13 cellular contexts compared by ENCODE assay signal in the genomic region with DNA sequence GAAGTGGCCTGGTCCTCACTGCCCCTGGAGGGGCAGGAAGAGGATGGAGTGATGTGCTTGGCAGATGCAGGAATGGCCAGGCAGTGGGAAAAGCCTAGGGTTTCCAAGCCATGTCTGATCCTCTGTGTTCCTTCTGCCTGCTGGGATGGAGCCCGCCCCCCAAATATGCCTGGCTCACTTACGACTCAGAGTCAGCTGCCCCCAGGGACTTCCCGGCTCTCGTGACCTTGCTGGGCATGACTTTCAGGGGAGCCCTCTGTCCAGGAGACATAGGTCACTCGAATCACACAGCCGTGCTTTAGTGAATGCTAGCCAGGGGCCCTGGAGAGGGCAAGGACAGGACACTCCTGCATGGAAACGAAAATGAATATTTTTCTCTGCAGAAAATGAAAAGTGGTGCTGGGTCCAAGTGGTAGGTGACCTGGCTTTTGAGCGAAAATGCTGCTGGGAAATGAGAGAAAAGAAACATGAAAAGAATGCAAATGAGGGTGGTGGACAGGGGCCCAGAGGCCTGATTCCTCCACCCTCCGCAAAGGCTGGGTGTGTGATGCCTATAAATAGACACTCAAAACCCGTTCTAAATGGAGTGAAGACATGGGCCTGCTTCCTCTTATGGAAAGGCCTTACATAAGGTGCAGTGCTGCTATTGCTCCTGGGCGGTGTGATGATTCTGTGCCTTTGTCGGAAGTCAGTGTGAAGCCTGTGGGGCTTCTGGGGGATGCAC.
A peak's percentile ranks its signal among the peaks of the same experiment; 100 is the strongest.
DNase-seq lines count a peak whose midpoint lies in the region; ATAC-seq and TF ChIP-seq lines count a peak whose summit lies in the region.
"Had no signal": no experiment of that assay in that cellular context is flagged by ENCODE, and none has a peak within 500 bp of the region (broad histone marks: within the 10 kb centered on the region; RNA-seq: fewer than 3 reads in every experiment).

No MANE protein-coding gene starts in this region.

- peak overlapping the region; percentile 22 for H3K27ac Mint-ChIP-seq in neural crest cell (ENCODE audit: unreplicated experiment)
- no peak overlapping the region for H3K27ac Mint-ChIP-seq in activated CD8-positive, alpha-beta T cell treated with anti-CD3 and anti-CD28 coated beads, Interleukin-2, amount 10 ng/mL, durations not matched to agents 7 days and 5 days
- H3K27ac Mint-ChIP-seq: dendritic cell treated with granulocyte-macrophage colony-stimulating factor and Interleukin-4, amounts not matched to agents 40 ng/mL and 50 ng/mL, for 4 days had no signal

- no peak overlapping the region for H3K4me2 ChIP-seq in trophoblast cell (ENCODE audit: low read length)

- CTCF ChIA-PET in activated CD8-positive, alpha-beta T cell treated with anti-CD3 and anti-CD28 coated beads, Interleukin-2, amount 10 ng/mL, durations not matched to agents 7 days and 5 days (lab: Charles Lee): interaction anchor here (3.6 kb wide), 1 partner anchor 97 kb away, joined by 18 read pairs; no protein-coding TSS in a partner anchor

- WGBS in gastroesophageal sphincter (ENCODE audit: low coverage in 1 of 2), 2 donors: 17 to 30% methylated on average over 4 to 7 of the region's 12 CpGs
- no CpG with 5 or more reads among the region's 12 CpGs for WGBS in trophoblast cell (ENCODE audit: extremely low coverage, insufficient coverage, insufficient read length)

- H3K4me1 ChIP-seq in gastroesophageal sphincter: peaks cover 0 to 24% (median 0%) of the 10 kb centered on the region in 3 donors
- H3K4me1 ChIP-seq in trophoblast cell (ENCODE audit: control insufficient read depth in 1 of 2, insufficient read depth in 2 of 2, low read length in 2 of 2): peaks cover 0 to 12% of the 10 kb centered on the region in 2 experiments

- no peaks in the 10 kb centered on the region for H3K9me3 Mint-ChIP-seq in neural crest cell
- no peaks in the 10 kb centered on the region for H3K9me3 Mint-ChIP-seq in activated CD8-positive, alpha-beta T cell treated with anti-CD3 and anti-CD28 coated beads, Interleukin-2, amount 10 ng/mL, durations not matched to agents 7 days and 5 days (ENCODE audit: insufficient read depth)
- H3K9me3 Mint-ChIP-seq: dendritic cell treated with granulocyte-macrophage colony-stimulating factor and Interleukin-4, amounts not matched to agents 40 ng/mL and 50 ng/mL, for 4 days; T-helper 1 cell treated with Interleukin-12 subunit alpha and Interleukin-12 subunit beta and Interleukin-4 antibody, amounts not matched to agents 30 μg/mL and 1 μg/mL, for 36 hours had no signal

- no peak overlapping the region for H4K91ac ChIP-seq in trophoblast cell (ENCODE audit: low read depth, low read length)

- H3K27ac ChIP-seq in gastroesophageal sphincter (peak overlapping the region in 3 of 4 donors; percentile 72 to 83 (median 73)), trophoblast cell (ENCODE audit: low read depth, low read length) (no peak overlapping the region)

- POLR2A ChIA-PET in activated CD8-positive, alpha-beta T cell treated with anti-CD3 and anti-CD28 coated beads, Interleukin-2, amount 10 ng/mL, durations not matched to agents 7 days and 5 days (lab: Charles Lee): no interaction called here

- peak overlapping the region; percentile 66 for H3K4me3 Mint-ChIP-seq in neural crest cell
- H3K4me3 Mint-ChIP-seq in activated CD8-positive, alpha-beta T cell treated with anti-CD3 and anti-CD28 coated beads, Interleukin-2, amount 10 ng/mL, durations not matched to agents 7 days and 5 days: no peak overlapping the region
- H3K4me3 Mint-ChIP-seq: dendritic cell treated with granulocyte-macrophage colony-stimulating factor and Interleukin-4, amounts not matched to agents 40 ng/mL and 50 ng/mL, for 4 days; T-helper 1 cell treated with Interleukin-12 subunit alpha and Interleukin-12 subunit beta and Interleukin-4 antibody, amounts not matched to agents 30 μg/mL and 1 μg/mL, for 36 hours had no signal

- H2AFZ ChIP-seq in trophoblast cell (ENCODE audit: insufficient read depth, low read length, poor library complexity): no peak overlapping the region

- H3K9ac ChIP-seq in trophoblast cell (ENCODE audit: low read length): no peak overlapping the region

- no peak overlapping the region for H3K4ac ChIP-seq in trophoblast cell (ENCODE audit: low read depth, low read length)

- TF ChIP-seq EP300 in gastroesophageal sphincter (IDR thresholded peaks at IDR 0.05): no peak

- no peak for TF ChIP-seq POLR2A in gastroesophageal sphincter (IDR thresholded peaks at IDR 0.05)

- peaks cover under 1% of the 10 kb centered on the region for H3K36me3 Mint-ChIP-seq in neural crest cell (ENCODE audit: low read depth)
- no peaks in the 10 kb centered on the region for H3K36me3 Mint-ChIP-seq in activated CD8-positive, alpha-beta T cell treated with anti-CD3 and anti-CD28 coated beads, Interleukin-2, amount 10 ng/mL, durations not matched to agents 7 days and 5 days (ENCODE audit: low read depth)

- H2BK120ac ChIP-seq in trophoblast cell (ENCODE audit: insufficient read depth, low read length, poor library complexity): no peak overlapping the region

- ATAC-seq in gastroesophageal sphincter (peak; percentile 60), GM19035 (IDR thresholded peaks at IDR 0.05; ENCODE audit: unreplicated experiment) (no peak)
- no peak for ATAC-seq in activated CD8-positive, alpha-beta T cell treated with anti-CD3 and anti-CD28 coated beads, Interleukin-2, amount 10 ng/mL, durations not matched to agents 7 days and 5 days

- H3K27me3 ChIP-seq in gastroesophageal sphincter: no peaks in the 10 kb centered on the region
- no peaks in the 10 kb centered on the region for H3K27me3 ChIP-seq in trophoblast cell (ENCODE audit: insufficient read depth, low read length)

- H3K79me2 ChIP-seq in trophoblast cell (ENCODE audit: control insufficient read depth, insufficient read depth, low read length, poor library complexity): no peaks in the 10 kb centered on the region

- H3K36me3 ChIP-seq in gastroesophageal sphincter (no peaks in the 10 kb centered on the region), trophoblast cell (ENCODE audit: control insufficient read depth in 1 of 2, insufficient read depth in 2 of 2, low read length in 2 of 2) (no peaks in the 10 kb centered on the region)

- DNase-seq in EH (ENCODE audit: low read depth) (peak; percentile 78), NOMO-1 treated with dmso at 0.1 percent for 144 hours (lab: John Stamatoyannopoulos, UW; ENCODE audit: unreplicated experiment) (peak; percentile 93), neural crest cell (ENCODE audit: low read depth, low spot score) (no peak), trophoblast cell (no peak), SK-N-DZ (ENCODE audit: low spot score) (no peak)
- DNase-seq in activated CD8-positive, alpha-beta T cell treated with anti-CD3 and anti-CD28 coated beads, Interleukin-2, amount 10 ng/mL, durations not matched to agents 7 days and 5 days: no peak
- DNase-seq: activated CD4-positive, alpha-beta T cell treated with anti-CD3 and anti-CD28 coated beads, Interleukin-2, amount 50 U/mL, for 48 hours; activated naive CD4-positive, alpha-beta T cell treated with anti-CD3 and anti-CD28 coated beads, Interleukin-2, amount 50 U/mL, for 16 hours; NCI-H2029 had no signal

- no peak overlapping the region for H2BK5ac ChIP-seq in trophoblast cell (ENCODE audit: low read depth, low read length, poor library complexity)

- H3K4me3 ChIP-seq in gastroesophageal sphincter (no peak overlapping the region), trophoblast cell (ENCODE audit: low read depth, low read length) (no peak overlapping the region)

- H3K18ac ChIP-seq in trophoblast cell (ENCODE audit: low read length): no peak overlapping the region

- TF ChIP-seq CTCF in gastroesophageal sphincter (IDR thresholded peaks at IDR 0.05) (no peak), neural crest cell (conservative IDR thresholded peaks at IDR 0.05) (no peak)

- H2AK5ac ChIP-seq in trophoblast cell (ENCODE audit: low read length): no peak overlapping the region

- H3K9me3 ChIP-seq in gastroesophageal sphincter (no peaks in the 10 kb centered on the region), trophoblast cell (ENCODE audit: insufficient read depth, low read depth, low read length) (no peaks in the 10 kb centered on the region)

- H2BK12ac ChIP-seq in trophoblast cell (ENCODE audit: low read length): no peak overlapping the region

- no peak overlapping the region for H4K8ac ChIP-seq in trophoblast cell (ENCODE audit: low read depth, low read length)

- no peak overlapping the region for H4K12ac ChIP-seq in trophoblast cell (ENCODE audit: low read depth, low read length)

- peaks cover 89% of the 10 kb centered on the region for H3K4me1 Mint-ChIP-seq in neural crest cell
- peaks cover 22% of the 10 kb centered on the region for H3K4me1 Mint-ChIP-seq in activated CD8-positive, alpha-beta T cell treated with anti-CD3 and anti-CD28 coated beads, Interleukin-2, amount 10 ng/mL, durations not matched to agents 7 days and 5 days (ENCODE audit: low read depth)

- no peaks in the 10 kb centered on the region for H3K27me3 Mint-ChIP-seq in neural crest cell (ENCODE audit: low read depth)
- H3K27me3 Mint-ChIP-seq in activated CD8-positive, alpha-beta T cell treated with anti-CD3 and anti-CD28 coated beads, Interleukin-2, amount 10 ng/mL, durations not matched to agents 7 days and 5 days (ENCODE audit: low read depth): no peaks in the 10 kb centered on the region
- H3K27me3 Mint-ChIP-seq: dendritic cell treated with granulocyte-macrophage colony-stimulating factor and Interleukin-4, amounts not matched to agents 40 ng/mL and 50 ng/mL, for 4 days had no signal

- H3K23ac ChIP-seq in trophoblast cell (ENCODE audit: low read length): no peak overlapping the region

- peaks cover 2% of the 10 kb centered on the region for H3K79me1 ChIP-seq in trophoblast cell (ENCODE audit: low read length)

- no peak overlapping the region for H3K14ac ChIP-seq in trophoblast cell (ENCODE audit: low read length)

Comparison
In these comparisons a context has a peak if more than half of its experiments do, and no peak if none do; other contexts are left out.
1. DNase-seq: peak in EH (single experiment) and NOMO-1 treated with dmso at 0.1 percent for 144 hours (single experiment); none in neural crest cell (single experiment), trophoblast cell (0 of 2), SK-N-DZ (single experiment) and activated CD8-positive, alpha-beta T cell treated with anti-CD3 and anti-CD28 coated beads, Interleukin-2, amount 10 ng/mL, durations not matched to agents 7 days and 5 days (single experiment).